In the genomic region with DNA sequence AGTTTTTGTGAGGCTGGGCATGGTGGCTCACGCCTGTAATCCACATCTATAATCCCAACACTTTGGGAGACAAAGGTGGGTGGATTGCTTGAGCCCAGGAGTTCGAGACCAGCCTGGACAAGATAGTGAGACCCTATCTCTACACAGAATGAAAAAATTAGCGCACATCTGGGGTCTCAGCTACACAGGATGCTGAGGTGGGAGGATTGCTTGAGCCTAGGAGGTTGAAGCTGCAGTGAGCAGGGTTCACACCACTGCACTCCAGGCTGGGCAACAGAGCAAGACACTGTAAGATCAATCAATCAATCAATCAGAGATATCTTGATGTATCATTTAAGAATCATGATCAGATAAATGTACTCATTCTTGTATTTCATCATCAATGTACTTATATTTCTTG, we compare ENCODE assay signal across 23 cellular contexts. TPM values are rescaled to one million over a fixed set of nuclear protein-coding genes. Genes with fewer than 3 reads are reported as not detected.
A peak's percentile ranks its signal among the peaks of the same experiment; 100 is the strongest.
DNase-seq lines count a peak whose midpoint lies in the region; ATAC-seq, FAIRE-seq and TF ChIP-seq lines count a peak whose summit lies in the region.
"Had no signal": no experiment of that assay in that cellular context is flagged by ENCODE, and none has a peak within 500 bp of the region (broad histone marks: within the 10 kb centered on the region; RNA-seq: fewer than 3 reads in every experiment).

No MANE protein-coding gene starts in this region.

- no peak for TF ChIP-seq CTCF in HEK293 (tag by site-specific recombination; IDR thresholded peaks at IDR 0.05)
- TF ChIP-seq CTCF in H1 (IDR thresholded peaks at IDR 0.05; ENCODE audit: control extremely low read depth in 1 of 3, insufficient read depth in 1 of 3, low read depth in 1 of 3, low read length in 3 of 3), result no peak
- no peak for TF ChIP-seq CTCF in PC-9 (conservative IDR thresholded peaks at IDR 0.05)

- intact Hi-C loops in PC-9 (cut with micrococcal nuclease; ENCODE audit: unreplicated experiment), result no loop called here

- H3K4ac ChIP-seq in H1 (replicated peaks; ENCODE audit: insufficient read length, low read depth, low read length), result no peak overlapping the region

- DNase-seq in H1 (ENCODE audit: low read depth in 1 of 2, low spot score in 2 of 2) (no peak), mesenteric fat pad (ENCODE audit: low spot score) (peak; percentile 8), HAP-1 (ENCODE audit: low spot score in 2 of 2) (no peak), substantia nigra (lab: John Stamatoyannopoulos, UW) (no peak), PC-9 (no peak)
- DNase-seq: 8988T; ACHN; AML-193; BE2C; CD4-positive, alpha-beta T cell; CD8-positive, alpha-beta memory T cell; DMS 273 treated with DMSO at 0.1 percent for 48 hours; DMS79; EL; GDM1; GM23248; H9 had no signal

- no peak overlapping the region for H2AFZ ChIP-seq in H1 (ENCODE audit: low read length)
- H2AFZ ChIP-seq in PC-9, result no peak overlapping the region
- H2AFZ ChIP-seq: GM23248 had no signal

- H3K23me2 ChIP-seq in H1 (ENCODE audit: low read depth, low read length), result no peaks in the 10 kb centered on the region

- H4K91ac ChIP-seq in H1 (replicated peaks; ENCODE audit: insufficient read length, low read length), result no peak overlapping the region

- CTCF ChIA-PET in HEK293 (lab: Yijun Ruan, JAX) (interaction anchor here (0.6 to 0.9 kb wide), 2 partner anchors 21 to 93 kb away, joined by 3 read pairs; no protein-coding TSS in a partner anchor), H1 (lab: Charles Lee; ENCODE audit: partially characterized antibody) (interaction anchor here (0.6 to 1.6 kb wide), 3 partner anchors 8 to 11 kb away, joined by 3 read pairs; partner anchors contain the start of gene ZYG11B), PC-9 (lab: Charles Lee) (no interaction called here)

- H3K14ac ChIP-seq in H1 (ENCODE audit: insufficient read length), result no peak overlapping the region

- H3K4me2 ChIP-seq in H1 (ENCODE audit: insufficient read depth in 1 of 2, low read depth in 2 of 2, low read length in 2 of 2) (no peak overlapping the region), PC-9 (no peak overlapping the region)
- H3K4me2 ChIP-seq: A549 had no signal

- no peak overlapping the region for H2BK15ac ChIP-seq in H1 (ENCODE audit: low read length)

- H3K4me3 ChIP-seq in HEK293 (ENCODE audit: low read depth, low read length) (no peak overlapping the region), H1 (ENCODE audit: extremely low read depth in 1 of 4, insufficient read depth in 2 of 4, low read depth in 3 of 4, low read length in 4 of 4) (no peak overlapping the region), HAP-1 (no peak overlapping the region), PC-9 (no peak overlapping the region)
- H3K4me3 ChIP-seq: A549; BLaER1 treated with 17β-estradiol and CSF1 and Interleukin-3, amounts not matched to agents 10 nM and 100 nM; GM23248 had no signal

- no peak overlapping the region for H2BK20ac ChIP-seq in H1 (ENCODE audit: low read length)

- H2BK12ac ChIP-seq in H1 (ENCODE audit: low read depth, low read length), result no peak overlapping the region

- H3K27me3 ChIP-seq in H1 (replicated peaks in 1 of 4; ENCODE audit: control insufficient read depth in 3 of 4, extremely low read depth in 1 of 4, insufficient read depth in 3 of 4, low read length in 3 of 4), result no peaks in the 10 kb centered on the region
- no peaks in the 10 kb centered on the region for H3K27me3 ChIP-seq in HAP-1 (ENCODE audit: low read depth)
- H3K27me3 ChIP-seq in PC-9 (ENCODE audit: insufficient read depth, low read depth), result no peaks in the 10 kb centered on the region
- H3K27me3 ChIP-seq: BE2C; BLaER1 treated with 17β-estradiol and CSF1 and Interleukin-3, amounts not matched to agents 10 nM and 100 nM had no signal

- no peak overlapping the region for H3K56ac ChIP-seq in H1 (replicated peaks; ENCODE audit: insufficient read length, low read depth, low read length)

- no peak overlapping the region for H2AK5ac ChIP-seq in H1 (ENCODE audit: low read depth, low read length)

- H3K79me1 ChIP-seq in H1 (ENCODE audit: low read depth, low read length), result 0 out of 2 replicates have a peak, but pooled peaks cover 1% of the 10 kb centered on the region

- no TSS peak for BruUV-seq in PC-9 (replicated peaks; lab: Mats Ljungman, UMichigan)

- H3K18ac ChIP-seq in H1 (ENCODE audit: extremely low read depth, low read length), result no peak overlapping the region

- FAIRE-seq in H1 (lab: Jason Lieb, UNC), result no peak
- FAIRE-seq: A549, D721Med, GM12892 had no signal

- no peak overlapping the region for H4K5ac ChIP-seq in H1 (ENCODE audit: insufficient read length, low read depth, low read length)

- H3K4me1 ChIP-seq in HEK293 (ENCODE audit: control insufficient read depth, insufficient read depth, low read length) (peaks cover 3% of the 10 kb centered on the region; the same call in 1 of the 2 replicates), H1 (replicated peaks in 1 of 4; ENCODE audit: control insufficient read depth in 3 of 4, insufficient read depth in 4 of 4, low read length in 3 of 4) (no peaks in the 10 kb centered on the region), HAP-1 (peaks cover 20% of the 10 kb centered on the region), PC-9 (replicated peaks; ENCODE audit: insufficient read depth) (0 out of 2 replicates have a peak, but pooled peaks cover 1% of the 10 kb centered on the region)
- H3K4me1 ChIP-seq: BE2C had no signal

- H4K20me1 ChIP-seq in H1 (replicated peaks in 1 of 2; ENCODE audit: control insufficient read depth in 1 of 2, insufficient read depth in 2 of 2, low read length in 2 of 2) (peaks cover 2% of the 10 kb centered on the region in 2 experiments), PC-9 (ENCODE audit: insufficient read depth) (no peaks in the 10 kb centered on the region)

- no peak for TF ChIP-seq POLR2A in H1 (IDR thresholded peaks at IDR 0.05; ENCODE audit: control extremely low read depth in 1 of 2, low read depth in 2 of 2, low read length in 2 of 2)

- no peak for TF ChIP-seq RAD21 in H1 (IDR thresholded peaks at IDR 0.05 in 1 of 2, conservative IDR thresholded peaks at IDR 0.05 in 1 of 2; ENCODE audit: low read depth in 2 of 2, low read length in 2 of 2)

- no peak overlapping the region for H3K23ac ChIP-seq in H1 (ENCODE audit: insufficient read length)

- H3K27ac ChIP-seq in HEK293 (ENCODE audit: extremely low read depth, low read depth, low read length) (no peak overlapping the region), H1 (ENCODE audit: low read depth, low read length) (no peak overlapping the region), substantia nigra (ENCODE audit: low read depth, low read length, poor library complexity, severe bottlenecking) (no peak overlapping the region), PC-9 (no peak overlapping the region)
- H3K27ac ChIP-seq: A549; BLaER1 treated with 17β-estradiol and CSF1 and Interleukin-3, amounts not matched to agents 10 nM and 100 nM; GM23248 had no signal

- H3K36me3 ChIP-seq in HEK293 (ENCODE audit: control insufficient read depth in 2 of 2, insufficient read depth in 1 of 2, low read length in 2 of 2) (no peaks in the 10 kb centered on the region), H1 (ENCODE audit: control insufficient read depth in 2 of 4, insufficient read depth in 4 of 4, low read length in 3 of 4) (no peaks in the 10 kb centered on the region), HAP-1 (replicated peaks) (no peaks in the 10 kb centered on the region), PC-9 (ENCODE audit: low read depth) (no peaks in the 10 kb centered on the region)
- H3K36me3 ChIP-seq: BE2C had no signal

- no peak overlapping the region for H3K9ac ChIP-seq in H1 (replicated peaks in 1 of 4; ENCODE audit: extremely low read depth in 1 of 4, low read depth in 3 of 4, low read length in 3 of 4)
- H3K9ac ChIP-seq: BLaER1 treated with 17β-estradiol and CSF1 and Interleukin-3, amounts not matched to agents 10 nM and 100 nM; GM23248 had no signal

- no peak for TF ChIP-seq EP300 in H1 (IDR thresholded peaks at IDR 0.05; ENCODE audit: borderline replicate concordance in 1 of 2, low read depth in 2 of 2, low read length in 2 of 2)

- H3K79me2 ChIP-seq in H1 (ENCODE audit: control insufficient read depth in 1 of 2, insufficient read depth in 2 of 2, low read length in 2 of 2) (peaks cover 0 to 25% of the 10 kb centered on the region in 2 experiments; a peak in 1 of 4 replicates), PC-9 (ENCODE audit: low read depth) (peaks cover 24% of the 10 kb centered on the region)

- no peaks in the 10 kb centered on the region for H3K9me3 ChIP-seq in HEK293 (ENCODE audit: control insufficient read depth, insufficient read depth, low read depth, low read length)
- H3K9me3 ChIP-seq in H1 (ENCODE audit: insufficient read depth in 2 of 2, low read depth in 1 of 2, low read length in 1 of 2), result no peaks in the 10 kb centered on the region
- H3K9me3 ChIP-seq in HAP-1, result no peaks in the 10 kb centered on the region
- no peaks in the 10 kb centered on the region for H3K9me3 ChIP-seq in PC-9 (ENCODE audit: insufficient read depth, low read depth)
- H3K9me3 ChIP-seq: A549, BE2C had no signal

- WGBS in H1 (ENCODE audit: extremely low coverage in 1 of 2, insufficient coverage in 1 of 2, insufficient read length in 1 of 2, insufficient replicate concordance in 2 of 2, low coverage in 1 of 2, low lambda C conversion rate in 2 of 2, missing lambda C conversion rate in 1 of 2), 2 experiments, result 85% methylated on average over 3 of the region's 3 CpGs; no CpG with 5 or more reads in 1 of the 2 experiments

- H4K8ac ChIP-seq in H1 (ENCODE audit: extremely low read depth, insufficient read depth, low read length), result peak overlapping the region; percentile 25; the same call in 1 of the 2 replicates

- no peak for ATAC-seq in GM19467 (IDR thresholded peaks at IDR 0.05; ENCODE audit: unreplicated experiment)
- ATAC-seq: A549 had no signal

- no peaks in the 10 kb centered on the region; the same call in 1 of the 2 replicates for H3F3A ChIP-seq in PC-9 (ENCODE audit: insufficient read depth, low read depth)

- POLR2A ChIA-PET in HEK293 (lab: Yijun Ruan, JAX) (no interaction called here), H1 (lab: Charles Lee; ENCODE audit: partially characterized antibody) (interaction anchor here (0.7 kb wide), 1 partner anchor 183 kb away, joined by 3 read pairs; no protein-coding TSS in a partner anchor), PC-9 (lab: Charles Lee; ENCODE audit: unreplicated experiment) (interaction anchor here (0.6 kb wide), 1 partner anchor 17 kb away, joined by 18 read pairs; no protein-coding TSS in a partner anchor)

- in situ Hi-C loops in HAP-1 (cut with MboI; ENCODE audit: low sequenced_read_pairs), result no loop called here

- H3K9me2 ChIP-seq in PC-9 (ENCODE audit: insufficient read depth), result no peaks in the 10 kb centered on the region

- no peak overlapping the region for H2BK120ac ChIP-seq in H1 (replicated peaks; ENCODE audit: low read depth, low read length)

- no peak overlapping the region for H2BK5ac ChIP-seq in H1 (ENCODE audit: low read depth, low read length)

RNA-seq across cellular contexts. Expression of gene ZYG11B, which starts 7.1 kb away (rescaled TPM):
- 20.9 and 21.4 TPM in 2 replicates for total RNA-seq in H1 (2021; fragmentation: NEBNext Ultra II Directional; extraction: Animal tissue kit (Norgen Biotek cat#: 25700))
- 4.4 TPM in 2 replicates for polyA plus RNA-seq in H1 (2011; rRNA removed)
- polyA plus RNA-seq in H1 (2011; cell fraction: cytosol; rRNA removed), result 5.9 TPM
- polyA plus RNA-seq in H1 (2011; cell fraction: nucleus; rRNA removed), result 4.3 TPM
- polyA plus RNA-seq in H1 (2012, experiment 1 of 2), result 3.5 to 5.6 TPM (median 4.8 TPM) in 4 replicates
- polyA plus RNA-seq in H1 (2012, experiment 2 of 2), result 0.51 TPM
- 7.0 TPM for polyA plus RNA-seq in H1 (2013, experiment 1 of 2)
- 7.6 TPM for polyA plus RNA-seq in H1 (2013, experiment 2 of 2)
- 36.7 and 49.8 TPM in 2 replicates for polyA minus RNA-seq in H1 (2011; rRNA and poly(A)+ RNA removed)
- 8.7 TPM for polyA minus RNA-seq in H1 (2011; cell fraction: cytosol; rRNA and poly(A)+ RNA removed)
- 23.1 TPM for polyA minus RNA-seq in H1 (2011; cell fraction: nucleus; rRNA and poly(A)+ RNA removed)
- total RNA-seq in mesenteric fat pad (33.0 TPM), PC-9 (2021) (18.6 and 21.4 TPM in 2 replicates)

RNA-seq across cellular contexts. Expression of gene COA7, which starts 35.2 kb away (rescaled TPM):
- 61.8 and 62.6 TPM in 2 replicates for total RNA-seq in H1 (2021; fragmentation: NEBNext Ultra II Directional; extraction: Animal tissue kit (Norgen Biotek cat#: 25700))
- polyA plus RNA-seq in H1 (2011; rRNA removed), result 17.0 and 23.2 TPM in 2 replicates
- polyA plus RNA-seq in H1 (2011; cell fraction: cytosol; rRNA removed), result 29.6 TPM
- polyA plus RNA-seq in H1 (2011; cell fraction: nucleus; rRNA removed), result 18.2 TPM
- polyA plus RNA-seq in H1 (2012, experiment 1 of 2), result 41.9 to 58.1 TPM (median 47.4 TPM) in 4 replicates
- 8.0 TPM for polyA plus RNA-seq in H1 (2012, experiment 2 of 2)
- 18.0 TPM for polyA plus RNA-seq in H1 (2013, experiment 1 of 2)
- 17.4 TPM for polyA plus RNA-seq in H1 (2013, experiment 2 of 2)
- 76.6 and 78.7 TPM in 2 replicates for polyA minus RNA-seq in H1 (2011; rRNA and poly(A)+ RNA removed)
- polyA minus RNA-seq in H1 (2011; cell fraction: cytosol; rRNA and poly(A)+ RNA removed), result 14.5 TPM
- polyA minus RNA-seq in H1 (2011; cell fraction: nucleus; rRNA and poly(A)+ RNA removed), result 18.3 TPM
- total RNA-seq in mesenteric fat pad (24.5 TPM), PC-9 (2021) (19.8 and 20.7 TPM in 2 replicates)
